Comparison of ENCODE assay signal across 21 cellular contexts in genomic region chr7:101898019-101898575, GRCh38.
DNase-seq lines count a peak whose midpoint lies in the region; ATAC-seq and TF ChIP-seq lines count a peak whose summit lies in the region.
"Had no signal": no experiment of that assay in that cellular context is flagged by ENCODE, and none has a peak within 500 bp of the region (broad histone marks: within the 10 kb centered on the region; RNA-seq: fewer than 3 reads in every experiment).

No MANE protein-coding gene starts in this region.

- CTCF ChIA-PET in RWPE1 (lab: Yijun Ruan, JAX), result no interaction called here

- no peaks in the 10 kb centered on the region for H3K27me3 Mint-ChIP-seq in nephron (ENCODE audit: low read depth)
- H3K27me3 Mint-ChIP-seq: natural killer cell treated with Interleukin-12 subunit alpha and Interleukin-12 subunit beta and Interleukin-15 and Interleukin-18, amount 100 ng/mL, for 72 hours; stimulated activated naive CD8-positive, alpha-beta T cell treated with anti-CD3 and anti-CD28 coated beads, Interleukin-15, Interleukin-2, amounts not matched to agents 100 ng/mL and 50 ng/mL, for 24 hours had no signal

- H3K36me3 Mint-ChIP-seq in nephron (ENCODE audit: low read depth), result no peaks in the 10 kb centered on the region
- H3K36me3 Mint-ChIP-seq: natural killer cell treated with Interleukin-12 subunit alpha and Interleukin-12 subunit beta and Interleukin-15 and Interleukin-18, amount 100 ng/mL, for 72 hours had no signal

- no peaks in the 10 kb centered on the region for H3K36me3 ChIP-seq in transverse colon
- H3K36me3 ChIP-seq: BE2C had no signal

- peak overlapping the region; percentile 14 for H3K27ac ChIP-seq in RWPE1
- H3K27ac ChIP-seq in transverse colon, result peak overlapping the region in 3 of 4 donors; percentile 39 to 63 (median 56)
- H3K27ac ChIP-seq: epithelial cell of prostate had no signal

- no peak for TF ChIP-seq CTCF in RWPE1 (conservative IDR thresholded peaks at IDR 0.05; ENCODE audit: low read depth)
- TF ChIP-seq CTCF in nephron (IDR thresholded peaks at IDR 0.05; ENCODE audit: unreplicated experiment in 3 of 3), result no peak
- TF ChIP-seq CTCF in transverse colon (IDR thresholded peaks at IDR 0.05), result no peak

- POLR2A ChIA-PET in RWPE1 (lab: Yijun Ruan, JAX; ENCODE audit: low non-redundant PET), result no interaction called here

- intact Hi-C loops in transverse colon (cut with DNase I; ENCODE audit: low total_unique reads), result no loop called here

- no peak overlapping the region for H3K4me3 ChIP-seq in transverse colon

- no peak overlapping the region for H3K4me3 Mint-ChIP-seq in nephron
- H3K4me3 Mint-ChIP-seq: activated naive CD4-positive, alpha-beta T cell treated with anti-CD3 and anti-CD28 coated beads for 36 hours; natural killer cell treated with Interleukin-12 subunit alpha and Interleukin-12 subunit beta and Interleukin-15 and Interleukin-18, amount 100 ng/mL, for 72 hours; stimulated activated naive CD8-positive, alpha-beta T cell treated with anti-CD3 and anti-CD28 coated beads, Interleukin-15, Interleukin-2, amounts not matched to agents 100 ng/mL and 50 ng/mL, for 24 hours had no signal

- no peaks in the 10 kb centered on the region for H3K9me3 ChIP-seq in transverse colon
- H3K9me3 ChIP-seq: BE2C had no signal

- DNase-seq in RWPE1 (ENCODE audit: low spot score) (no peak), dedifferentiated amniotic fluid mesenchymal stem cell (ENCODE audit: extremely low spot score) (peak; percentile 39), transverse colon (no peak)
- DNase-seq: activated naive CD4-positive, alpha-beta T cell treated with anti-CD3 and anti-CD28 coated beads for 36 hours; activated T-cell treated with anti-CD3 and anti-CD28 coated beads for 4 hours; BE2C; Calu3; cortex of kidney; H7; mesendoderm; MV-4-11; NCI-H2029; NCI-H446; NK-92 treated with Interleukin-12 subunit alpha and Interleukin-12 subunit beta, amount 100 ng/mL, for 24 hours had no signal

- peaks cover 80% of the 10 kb centered on the region for H3K4me1 Mint-ChIP-seq in nephron

- no peak for TF ChIP-seq EP300 in transverse colon (IDR thresholded peaks at IDR 0.05; ENCODE audit: low read depth)

- ATAC-seq in HG03280 (IDR thresholded peaks at IDR 0.05; ENCODE audit: unreplicated experiment) (no peak), HG03457 (IDR thresholded peaks at IDR 0.05; ENCODE audit: unreplicated experiment) (no peak), HG03095 (IDR thresholded peaks at IDR 0.05; ENCODE audit: unreplicated experiment) (no peak)
- ATAC-seq: natural killer cell treated with Interleukin-12 subunit alpha and Interleukin-12 subunit beta and Interleukin-15 and Interleukin-18, amount 100 ng/mL, for 72 hours had no signal

- no peaks in the 10 kb centered on the region for H3K27me3 ChIP-seq in transverse colon
- H3K27me3 ChIP-seq: BE2C had no signal

- in situ Hi-C loops in transverse colon (cut with MboI; ENCODE audit: low pct_ligation_motif_present in 1 of 4, low pct_unique_long_range_greater_than_20kb in 1 of 4, low sequenced_read_pairs in 3 of 4), result no loop called here

- no peaks in the 10 kb centered on the region for H3K9me3 Mint-ChIP-seq in nephron
- H3K9me3 Mint-ChIP-seq: activated naive CD4-positive, alpha-beta T cell treated with anti-CD3 and anti-CD28 coated beads for 36 hours; natural killer cell treated with Interleukin-12 subunit alpha and Interleukin-12 subunit beta and Interleukin-15 and Interleukin-18, amount 100 ng/mL, for 72 hours; stimulated activated naive CD8-positive, alpha-beta T cell treated with anti-CD3 and anti-CD28 coated beads, Interleukin-15, Interleukin-2, amounts not matched to agents 100 ng/mL and 50 ng/mL, for 24 hours had no signal

- H3K27ac Mint-ChIP-seq in nephron, result peak overlapping the region; percentile 33 to 62 (median 48)
- H3K27ac Mint-ChIP-seq: activated naive CD4-positive, alpha-beta T cell treated with anti-CD3 and anti-CD28 coated beads for 36 hours; natural killer cell treated with Interleukin-12 subunit alpha and Interleukin-12 subunit beta and Interleukin-15 and Interleukin-18, amount 100 ng/mL, for 72 hours; stimulated activated naive CD8-positive, alpha-beta T cell treated with anti-CD3 and anti-CD28 coated beads, Interleukin-15, Interleukin-2, amounts not matched to agents 100 ng/mL and 50 ng/mL, for 24 hours had no signal

- peaks cover 0 to 31% (median 7%) of the 10 kb centered on the region in 4 donors for H3K4me1 ChIP-seq in transverse colon
- H3K4me1 ChIP-seq: BE2C had no signal

- WGBS in transverse colon (ENCODE audit: low coverage in 1 of 2), 2 donors, result 77 to 83% methylated on average over 8 to 13 of the region's 13 CpGs

- TF ChIP-seq POLR2A in transverse colon (IDR thresholded peaks at IDR 0.05), result no peak
